Comparison of ENCODE assay signal across 10 cellular contexts in the genomic region with DNA sequence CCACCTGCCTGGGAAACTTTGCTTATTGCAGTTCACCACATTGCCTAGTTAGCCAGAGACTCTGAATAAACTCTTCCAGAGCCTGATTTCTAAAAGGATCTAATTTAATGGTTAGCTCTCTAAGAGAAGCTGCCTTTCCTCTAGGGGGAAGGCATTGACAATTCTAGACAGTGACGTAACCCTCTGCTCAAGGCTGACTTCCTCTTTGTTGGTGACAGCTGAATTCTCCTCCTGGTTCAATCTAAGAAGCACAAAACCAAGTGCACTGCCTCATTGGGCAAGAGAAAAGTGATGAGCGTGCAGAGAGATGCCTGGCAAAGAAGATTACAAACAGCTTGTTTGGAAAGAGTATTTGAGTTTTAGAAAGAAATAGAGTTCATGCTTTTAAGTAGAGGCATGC.
DNase-seq lines count a peak whose midpoint lies in the region; ATAC-seq, FAIRE-seq and TF ChIP-seq lines count a peak whose summit lies in the region.
"Had no signal": no experiment of that assay in that cellular context is flagged by ENCODE, and none has a peak within 500 bp of the region (broad histone marks: within the 10 kb centered on the region; RNA-seq: fewer than 3 reads in every experiment).

No MANE protein-coding gene starts in this region.

- dilution Hi-C loops in keratinocyte (cut with MboI; ENCODE audit: extremely low pct_ligation_motif_present, low sequenced_read_pairs) = no loop called here

- H3K27ac ChIP-seq in OCI-LY1 (ENCODE audit: low read depth, low read length, poor library complexity, severe bottlenecking) (peak overlapping the region; percentile 4), keratinocyte (ENCODE audit: control insufficient read depth, insufficient read depth, low read length) (no peak overlapping the region)
- H3K27ac ChIP-seq: A549, gastrocnemius medialis had no signal

- H3K4me3 ChIP-seq in OCI-LY1 (ENCODE audit: low read depth, low read length, poor library complexity, severe bottlenecking) (no peak overlapping the region), keratinocyte (ENCODE audit: control insufficient read depth in 2 of 3, extremely low read depth in 1 of 3, insufficient read depth in 2 of 3, low read depth in 1 of 3, low read length in 3 of 3) (no peak overlapping the region)
- H3K4me3 ChIP-seq: A549, gastrocnemius medialis had no signal

- H3K4me2 ChIP-seq in OCI-LY1 (ENCODE audit: low read length) = peak overlapping the region; percentile 35
- H3K4me2 ChIP-seq in keratinocyte (ENCODE audit: control insufficient read depth, extremely low read depth, insufficient read depth, low read depth, low read length) = no peak overlapping the region
- H3K4me2 ChIP-seq: A549 had no signal

- FAIRE-seq in keratinocyte (lab: Jason Lieb, UNC) = peak; percentile 51
- FAIRE-seq: A549 had no signal

- peak; percentile 89 for ATAC-seq in HG02885 (IDR thresholded peaks at IDR 0.05; ENCODE audit: poor library complexity, unreplicated experiment)
- ATAC-seq: A549 had no signal

- no peaks in the 10 kb centered on the region for H3K27me3 ChIP-seq in OCI-LY1 (ENCODE audit: insufficient read depth, low read length)
- H3K27me3 ChIP-seq in keratinocyte (ENCODE audit: control insufficient read depth, extremely low read depth, insufficient read depth, low read length) = no peaks in the 10 kb centered on the region
- H3K27me3 ChIP-seq: gastrocnemius medialis had no signal

- H3K4me1 Mint-ChIP-seq in activated CD4-positive, alpha-beta T cell treated with anti-CD3 and anti-CD28 coated beads, Interleukin-2, amount 10 ng/mL, durations not matched to agents 24 days and 14 days = peaks cover 15% of the 10 kb centered on the region

- H4K20me1 ChIP-seq in OCI-LY1 (ENCODE audit: insufficient read depth, low read length) = no peaks in the 10 kb centered on the region
- no peaks in the 10 kb centered on the region for H4K20me1 ChIP-seq in keratinocyte (ENCODE audit: control insufficient read depth, extremely low read depth, insufficient read depth, low read length)

- peaks cover 29% of the 10 kb centered on the region for H3K4me1 ChIP-seq in OCI-LY1 (ENCODE audit: insufficient read depth, low read length, severe bottlenecking)
- no peaks in the 10 kb centered on the region for H3K4me1 ChIP-seq in keratinocyte (ENCODE audit: control insufficient read depth, extremely low read depth, insufficient read depth, low read length)
- H3K4me1 ChIP-seq: A549, gastrocnemius medialis had no signal

- H3K27ac Mint-ChIP-seq in activated CD4-positive, alpha-beta T cell treated with anti-CD3 and anti-CD28 coated beads, Interleukin-2, amount 10 ng/mL, durations not matched to agents 24 days and 14 days = no peak overlapping the region

- intact Hi-C loops in activated CD4-positive, alpha-beta T cell treated with anti-CD3 and anti-CD28 coated beads, Interleukin-2, amount 10 ng/mL, durations not matched to agents 24 days and 14 days (cut with micrococcal nuclease) = no loop called here

- no peaks in the 10 kb centered on the region for H3K36me3 Mint-ChIP-seq in activated CD4-positive, alpha-beta T cell treated with anti-CD3 and anti-CD28 coated beads, Interleukin-2, amount 10 ng/mL, durations not matched to agents 24 days and 14 days (ENCODE audit: low read depth)

- peak overlapping the region; percentile 8; the same call in 1 of the 2 replicates for H2AFZ ChIP-seq in OCI-LY1 (ENCODE audit: low read length)
- no peak overlapping the region for H2AFZ ChIP-seq in keratinocyte (ENCODE audit: control insufficient read depth, low read length)

- H3K9ac ChIP-seq in OCI-LY1 (ENCODE audit: low read length) = no peak overlapping the region
- no peak overlapping the region for H3K9ac ChIP-seq in keratinocyte (ENCODE audit: control insufficient read depth, extremely low read depth, insufficient read depth, low read length)

- no peaks in the 10 kb centered on the region for H3K9me2 ChIP-seq in OCI-LY1 (ENCODE audit: low read depth, low read length)

- H3K79me2 ChIP-seq in OCI-LY1 (ENCODE audit: insufficient read depth, low read length) (no peaks in the 10 kb centered on the region), keratinocyte (ENCODE audit: control insufficient read depth, insufficient read depth, low read length) (no peaks in the 10 kb centered on the region)

- H3K27me3 Mint-ChIP-seq in activated CD4-positive, alpha-beta T cell treated with anti-CD3 and anti-CD28 coated beads, Interleukin-2, amount 10 ng/mL, durations not matched to agents 24 days and 14 days = peaks cover 7% of the 10 kb centered on the region

- TF ChIP-seq CTCF in OCI-LY1 (IDR thresholded peaks at IDR 0.05; ENCODE audit: low read length) = peak; percentile 35; the same call in 1 of the 2 replicates
- TF ChIP-seq CTCF in keratinocyte (optimal IDR thresholded peaks at IDR 0.05 in 1 of 3, IDR thresholded peaks at IDR 0.05 in 1 of 3, conservative IDR thresholded peaks at IDR 0.05 in 1 of 3; ENCODE audit: extremely low read depth in 1 of 3, insufficient read depth in 2 of 3, low read length in 3 of 3) = no peak

- no peaks in the 10 kb centered on the region for H3K9me3 ChIP-seq in OCI-LY1 (ENCODE audit: low read length)
- H3K9me3 ChIP-seq in keratinocyte (ENCODE audit: control insufficient read depth, low read depth, low read length) = no peaks in the 10 kb centered on the region
- H3K9me3 ChIP-seq: A549, gastrocnemius medialis had no signal

- H3K9me1 ChIP-seq in keratinocyte (ENCODE audit: control insufficient read depth, extremely low read depth, insufficient read depth, low read length) = no peaks in the 10 kb centered on the region

- H3K4me3 Mint-ChIP-seq in activated CD4-positive, alpha-beta T cell treated with anti-CD3 and anti-CD28 coated beads, Interleukin-2, amount 10 ng/mL, durations not matched to agents 24 days and 14 days = no peak overlapping the region

- H3K36me3 ChIP-seq in OCI-LY1 (ENCODE audit: insufficient read depth, low read length) (no peaks in the 10 kb centered on the region), keratinocyte (ENCODE audit: control insufficient read depth in 2 of 2, extremely low read depth in 1 of 2, insufficient read depth in 2 of 2, low read length in 2 of 2) (no peaks in the 10 kb centered on the region)
- H3K36me3 ChIP-seq: gastrocnemius medialis had no signal

- H3K9me3 Mint-ChIP-seq in activated CD4-positive, alpha-beta T cell treated with anti-CD3 and anti-CD28 coated beads, Interleukin-2, amount 10 ng/mL, durations not matched to agents 24 days and 14 days = no peaks in the 10 kb centered on the region

- no peaks in the 10 kb centered on the region for H3F3A ChIP-seq in OCI-LY1 (ENCODE audit: insufficient read depth, low read length)

- peak; percentile 61 for DNase-seq in activated CD4-positive, alpha-beta T cell treated with anti-CD3 and anti-CD28 coated beads, Interleukin-2, amount 10 ng/mL, durations not matched to agents 24 days and 14 days
- DNase-seq in activated CD4-positive, alpha-beta T cell treated with anti-CD3 and anti-CD28 coated beads, Interleukin-2, amount 50 U/mL, for 48 hours = no peak
- DNase-seq in keratinocyte (ENCODE audit: low read depth, low spot score) = no peak
- DNase-seq in NCI-H2029 treated with DMSO at 0.1 percent for 48 hours (lab: John Stamatoyannopoulos, UW) = no peak
- no peak for DNase-seq in NCI-H1417 treated with DMSO at 0.1 percent for 48 hours (lab: John Stamatoyannopoulos, UW)
- DNase-seq in NCI-H1048 (lab: John Stamatoyannopoulos, UW) = no peak
